8 cellular contexts compared by ENCODE assay signal in genomic region chr12:96427269-96427729, GRCh38. TPM values are rescaled to one million over a fixed set of nuclear protein-coding genes. Genes with fewer than 3 reads are reported as not detected.
A peak's percentile ranks its signal among the peaks of the same experiment; 100 is the strongest.
DNase-seq lines count a peak whose midpoint lies in the region; TF ChIP-seq lines count a peak whose summit lies in the region.

No MANE protein-coding gene starts in this region.

- H3K27me3 ChIP-seq in esophagus squamous epithelium (no peaks in the 10 kb centered on the region), neural progenitor cell (no peaks in the 10 kb centered on the region), thyroid gland (no peaks in the 10 kb centered on the region)

- peaks cover 0 to 44% (median 12%) of the 10 kb centered on the region in 3 donors for H3K4me1 ChIP-seq in esophagus squamous epithelium
- peaks cover 41% of the 10 kb centered on the region for H3K4me1 ChIP-seq in neural progenitor cell
- no peaks in the 10 kb centered on the region for H3K4me1 ChIP-seq in thyroid gland

- intact Hi-C loops in esophagus squamous epithelium (cut with DNase I) (no loop called here), thyroid gland (cut with DNase I) (no loop called here)

- H4K20me1 ChIP-seq in neural progenitor cell (ENCODE audit: low read depth) = no peaks in the 10 kb centered on the region

- no peak overlapping the region for H3K9ac ChIP-seq in neural progenitor cell

- H3K27ac Mint-ChIP-seq in T-helper 1 cell treated with Interleukin-12 subunit alpha and Interleukin-12 subunit beta and Interleukin-4 antibody, amounts not matched to agents 30 μg/mL and 1 μg/mL, for 36 hours = peak overlapping the region; percentile 46
- H3K27ac Mint-ChIP-seq in neural progenitor cell = peak overlapping the region; percentile 85

- peak overlapping the region; percentile 51 for H3K4me2 ChIP-seq in neural progenitor cell

- WGBS in esophagus squamous epithelium, 2 donors = 8 to 19% methylated on average over 5 to 6 of the region's 6 CpGs
- WGBS in thyroid gland, 2 donors = 65 to 72% methylated on average over 6 of the region's 6 CpGs

- H3F3A ChIP-seq in neural progenitor cell (ENCODE audit: low read depth) = peaks cover 31% of the 10 kb centered on the region

- peaks cover 39% of the 10 kb centered on the region for H3K4me1 Mint-ChIP-seq in T-helper 1 cell treated with Interleukin-12 subunit alpha and Interleukin-12 subunit beta and Interleukin-4 antibody, amounts not matched to agents 30 μg/mL and 1 μg/mL, for 36 hours (ENCODE audit: low read depth)
- H3K4me1 Mint-ChIP-seq in neural progenitor cell = peaks cover 17% of the 10 kb centered on the region

- peak overlapping the region; percentile 11 to 76 (median 70) for H3K27ac ChIP-seq in esophagus squamous epithelium
- H3K27ac ChIP-seq in neural progenitor cell = peak overlapping the region; percentile 75
- peak overlapping the region in 1 of 3 donors; percentile 38 for H3K27ac ChIP-seq in thyroid gland

- H3K9me3 ChIP-seq in esophagus squamous epithelium (no peaks in the 10 kb centered on the region), neural progenitor cell (ENCODE audit: low read depth) (no peaks in the 10 kb centered on the region), thyroid gland (no peaks in the 10 kb centered on the region)

- TF ChIP-seq POLR2A in esophagus squamous epithelium (IDR thresholded peaks at IDR 0.05) (no peak), thyroid gland (IDR thresholded peaks at IDR 0.05) (no peak)

- H3K27me3 Mint-ChIP-seq in T-helper 1 cell treated with Interleukin-12 subunit alpha and Interleukin-12 subunit beta and Interleukin-4 antibody, amounts not matched to agents 30 μg/mL and 1 μg/mL, for 36 hours (ENCODE audit: low read depth) = peaks cover 5% of the 10 kb centered on the region
- H3K27me3 Mint-ChIP-seq in neural progenitor cell (ENCODE audit: insufficient read depth, low read depth) = no peaks in the 10 kb centered on the region

- TF ChIP-seq CTCF in HFF-Myc (IDR thresholded peaks at IDR 0.05; ENCODE audit: low read depth, low read length, missing control alignments) (no peak), esophagus squamous epithelium (IDR thresholded peaks at IDR 0.05) (no peak), neural progenitor cell (IDR thresholded peaks at IDR 0.05) (no peak), thyroid gland (IDR thresholded peaks at IDR 0.05) (no peak)

- DNase-seq in HFF-Myc (ENCODE audit: extremely low read depth, low read depth) (peak; percentile 100), esophagus squamous epithelium (lab: John Stamatoyannopoulos, UW) (no peak), neural progenitor cell (ENCODE audit: low spot score) (peak; percentile 72), HuH-7 (ENCODE audit: low spot score) (no peak), NCI-H774 (lab: John Stamatoyannopoulos, UW) (no peak), SKM-1 treated with dmso at 0.1 percent for 144 hours (lab: John Stamatoyannopoulos, UW; ENCODE audit: unreplicated experiment) (no peak), thyroid gland (no peak)

- H3K36me3 ChIP-seq in esophagus squamous epithelium (no peaks in the 10 kb centered on the region), neural progenitor cell (no peaks in the 10 kb centered on the region), thyroid gland (no peaks in the 10 kb centered on the region)

- H3K4me3 Mint-ChIP-seq in T-helper 1 cell treated with Interleukin-12 subunit alpha and Interleukin-12 subunit beta and Interleukin-4 antibody, amounts not matched to agents 30 μg/mL and 1 μg/mL, for 36 hours = peak overlapping the region; percentile 11
- H3K4me3 Mint-ChIP-seq in neural progenitor cell = no peak overlapping the region

- H2AFZ ChIP-seq in neural progenitor cell (replicated peaks) = peak overlapping the region; percentile 94

- no peaks in the 10 kb centered on the region for H3K79me2 ChIP-seq in neural progenitor cell (ENCODE audit: low read depth)

- H3K9me3 Mint-ChIP-seq in T-helper 1 cell treated with Interleukin-12 subunit alpha and Interleukin-12 subunit beta and Interleukin-4 antibody, amounts not matched to agents 30 μg/mL and 1 μg/mL, for 36 hours = no peaks in the 10 kb centered on the region
- no peaks in the 10 kb centered on the region for H3K9me3 Mint-ChIP-seq in neural progenitor cell

- peaks cover 4% of the 10 kb centered on the region for H3K36me3 Mint-ChIP-seq in T-helper 1 cell treated with Interleukin-12 subunit alpha and Interleukin-12 subunit beta and Interleukin-4 antibody, amounts not matched to agents 30 μg/mL and 1 μg/mL, for 36 hours (ENCODE audit: low read depth)
- H3K36me3 Mint-ChIP-seq in neural progenitor cell = no peaks in the 10 kb centered on the region

- H3K4me3 ChIP-seq in HFF-Myc (replicated peaks; ENCODE audit: low read depth, low read length) (peak overlapping the region; percentile 34), esophagus squamous epithelium (peak overlapping the region in 1 of 4 donors; percentile 21), neural progenitor cell (no peak overlapping the region), thyroid gland (replicated peaks in 1 of 3) (no peak overlapping the region)

RNA-seq across cellular contexts. Expression of gene CDK17, which starts 27.1 kb away (rescaled TPM):
- total RNA-seq in esophagus squamous epithelium (10 to 100 TPM; 15.4 to 37.4 (median 19.9) TPM), neural progenitor cell (ENCODE audit: low replicate concordance) (57.0 and 61.2 TPM in 2 replicates), thyroid gland (10 to 100 TPM; 32.4 to 64.7 (median 49.0) TPM)

Comparison
In these comparisons a context has a peak if more than half of its experiments do, and no peak if none do; other contexts are left out.
1. DNase-seq: peak in HFF-Myc (single experiment) and neural progenitor cell (single experiment); none in esophagus squamous epithelium (single experiment), HuH-7 (single experiment), NCI-H774 (single experiment), SKM-1 treated with dmso at 0.1 percent for 144 hours (single experiment) and thyroid gland (0 of 2).